Comparison of ENCODE assay signal across 20 cellular contexts in the genomic region with DNA sequence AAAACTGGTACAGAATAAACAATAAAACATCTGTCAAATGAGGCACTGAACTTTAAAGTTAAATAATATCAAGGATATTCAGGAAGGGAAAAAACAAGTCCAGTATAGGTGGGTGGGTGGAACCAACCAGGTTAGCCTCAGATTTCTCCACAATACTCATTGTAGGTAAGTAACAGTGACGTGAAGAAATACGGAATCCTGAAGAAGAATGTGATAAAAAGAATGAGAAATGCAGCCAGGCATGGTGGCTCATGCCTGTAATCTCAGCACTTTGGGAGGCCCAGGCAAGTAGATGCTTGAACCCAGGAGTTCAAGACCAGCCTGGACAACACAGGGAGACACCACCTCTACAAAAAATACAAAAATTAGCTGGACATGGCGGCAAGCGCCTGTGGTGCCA.
"Had no signal": no experiment of that assay in that cellular context is flagged by ENCODE, and none has a peak within 500 bp of the region (broad histone marks: within the 10 kb centered on the region; RNA-seq: fewer than 3 reads in every experiment).

No MANE protein-coding gene starts in this region.

- H3K9ac ChIP-seq: parathyroid adenoma had no signal

- H3K4me1 ChIP-seq: parathyroid adenoma had no signal

- H3K9me3 ChIP-seq: esophagus muscularis mucosa, sigmoid colon, tibial artery had no signal

- FAIRE-seq: TTC549, urothelium cell line had no signal

- H3K36me3 ChIP-seq: brain microvascular endothelial cell, esophagus muscularis mucosa, sigmoid colon, tibial artery had no signal

- H3K4me3 ChIP-seq: coronary artery, esophagus muscularis mucosa, sigmoid colon, tibial artery had no signal

- H3K27ac ChIP-seq: brain microvascular endothelial cell, coronary artery, parathyroid adenoma, tibial artery had no signal

- DNase-seq: activated CD4-positive, alpha-beta T cell treated with anti-CD3 and anti-CD28 coated beads, Interleukin-2, amount 10 ng/mL, durations not matched to agents 24 days and 14 days; activated CD4-positive, CD25-positive, alpha-beta regulatory T cell; activated CD8-positive, alpha-beta T cell treated with anti-CD3 and anti-CD28 coated beads for 36 hours; activated naive CD4-positive, alpha-beta T cell treated with anti-CD3 and anti-CD28 coated beads for 36 hours; activated T-cell treated with anti-CD3 and anti-CD28 coated beads, Interleukin-2, amount 50 U/mL, for 24 hours; aorta; brain microvascular endothelial cell; immature natural killer cell; natural killer cell; sigmoid colon; stimulated activated CD4-positive, alpha-beta T cell treated with anti-CD3 and anti-CD28 coated beads, Interleukin-4, amount 100 ng/mL, for 24 hours; substantia nigra; SW 1271; tibial artery had no signal

- ATAC-seq: activated CD8-positive, alpha-beta T cell treated with anti-CD3 and anti-CD28 coated beads for 36 hours; natural killer cell; stimulated activated memory B cell treated with anti-CD40 and anti-IgM and Interleukin-4, amounts not matched to agents 10 μg/mL and 1 μg/mL and 100 μg/mL, for 72 hours had no signal

- H3K27me3 ChIP-seq: brain microvascular endothelial cell, esophagus muscularis mucosa, sigmoid colon, tibial artery had no signal
